In the genomic region with DNA sequence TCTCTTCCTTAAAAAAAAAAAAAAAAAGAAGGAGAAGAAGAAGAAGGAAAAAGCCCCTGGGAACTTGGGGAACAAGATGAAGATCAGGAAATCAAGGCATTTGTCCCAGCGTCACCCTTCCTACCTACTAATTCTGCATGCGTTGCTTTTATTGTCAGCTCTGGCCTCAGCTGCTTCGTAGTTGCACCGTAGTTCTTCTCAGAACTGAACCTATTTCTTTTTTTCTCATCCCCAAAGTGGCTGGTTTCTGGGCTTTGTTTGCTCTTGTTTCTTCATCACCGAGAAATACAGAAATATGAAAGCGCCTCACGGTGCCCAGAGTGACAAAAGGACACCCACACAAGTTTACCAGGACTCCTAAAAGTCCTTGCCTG, we compare ENCODE assay signal across 11 cellular contexts. TPM values are rescaled to one million over a fixed set of nuclear protein-coding genes. Genes with fewer than 3 reads are reported as not detected.
DNase-seq lines count a peak whose midpoint lies in the region; ATAC-seq and TF ChIP-seq lines count a peak whose summit lies in the region.
"Had no signal": no experiment of that assay in that cellular context is flagged by ENCODE, and none has a peak within 500 bp of the region (broad histone marks: within the 10 kb centered on the region; RNA-seq: fewer than 3 reads in every experiment).

No MANE protein-coding gene starts in this region.

- TF ChIP-seq POLR2A in heart left ventricle (IDR thresholded peaks at IDR 0.05), result no peak
- TF ChIP-seq POLR2A in vagina (IDR thresholded peaks at IDR 0.05), result no peak

- H3K4me1 ChIP-seq in right atrium auricular region (no peaks in the 10 kb centered on the region), heart left ventricle (peaks cover 0 to 15% (median 0%) of the 10 kb centered on the region in 12 donors), colonic mucosa (no peaks in the 10 kb centered on the region), muscle layer of colon (ENCODE audit: insufficient read depth, low read length) (no peaks in the 10 kb centered on the region), vagina (no peaks in the 10 kb centered on the region)
- H3K4me1 ChIP-seq: SJCRH30 had no signal

- TF ChIP-seq CTCF in right atrium auricular region (IDR thresholded peaks at IDR 0.05) (no peak), heart left ventricle (IDR thresholded peaks at IDR 0.05) (no peak), colonic mucosa (IDR thresholded peaks at IDR 0.05) (no peak), vagina (IDR thresholded peaks at IDR 0.05) (no peak)

- 22 to 31% (median 26%) methylated on average over 7 of the region's 7 CpGs for WGBS in heart left ventricle, 4 donors

- no peak for DNase-seq in right atrium auricular region (ENCODE audit: low spot score)
- no peak for DNase-seq in heart left ventricle
- DNase-seq in colonic mucosa, result no peak
- no peak for DNase-seq in vagina (ENCODE audit: extremely low spot score in 2 of 2)
- DNase-seq in NCI-H128 (lab: John Stamatoyannopoulos, UW; ENCODE audit: unreplicated experiment), result no peak
- DNase-seq: NCI-H2081 treated with DMSO at 0.1 percent for 48 hours, SJCRH30 had no signal

- H3K27me3 ChIP-seq in right atrium auricular region, result no peaks in the 10 kb centered on the region
- peaks cover 6 to 54% (median 21%) of the 10 kb centered on the region in 9 donors for H3K27me3 ChIP-seq in heart left ventricle
- H3K27me3 ChIP-seq in colonic mucosa, result peaks cover 27% of the 10 kb centered on the region
- peaks cover 0 to 10% of the 10 kb centered on the region in 2 donors for H3K27me3 ChIP-seq in muscle layer of colon (ENCODE audit: control insufficient read depth in 1 of 2, insufficient read depth in 2 of 2, low read length in 2 of 2)
- H3K27me3 ChIP-seq in vagina, result no peaks in the 10 kb centered on the region
- H3K27me3 ChIP-seq: SJCRH30 had no signal

- peaks cover 0 to 8% of the 10 kb centered on the region in 2 donors for H3K9me3 ChIP-seq in right atrium auricular region
- peaks cover 0 to 9% (median 0%) of the 10 kb centered on the region in 12 donors for H3K9me3 ChIP-seq in heart left ventricle
- H3K9me3 ChIP-seq in colonic mucosa, result no peaks in the 10 kb centered on the region
- no peaks in the 10 kb centered on the region for H3K9me3 ChIP-seq in muscle layer of colon (ENCODE audit: low read length)
- no peaks in the 10 kb centered on the region for H3K9me3 ChIP-seq in vagina
- H3K9me3 ChIP-seq: SJCRH30 had no signal

- H3K27ac ChIP-seq in right atrium auricular region, result peak overlapping the region; percentile 85
- no peak overlapping the region for H3K27ac ChIP-seq in heart left ventricle
- no peak overlapping the region for H3K27ac ChIP-seq in colonic mucosa
- H3K27ac ChIP-seq in muscle layer of colon (ENCODE audit: low read depth, low read length), result peak overlapping the region; percentile 61
- H3K27ac ChIP-seq in vagina, result no peak overlapping the region
- H3K27ac ChIP-seq: SJCRH30 had no signal

- H3K9ac ChIP-seq in colonic mucosa (ENCODE audit: low read depth in 2 of 2, low read length in 2 of 2) (no peak overlapping the region), muscle layer of colon (ENCODE audit: low read length) (no peak overlapping the region)

- no peaks in the 10 kb centered on the region for H3K36me3 ChIP-seq in right atrium auricular region
- no peaks in the 10 kb centered on the region for H3K36me3 ChIP-seq in heart left ventricle
- H3K36me3 ChIP-seq in colonic mucosa, result no peaks in the 10 kb centered on the region
- no peaks in the 10 kb centered on the region for H3K36me3 ChIP-seq in muscle layer of colon (ENCODE audit: insufficient read depth, low read length)
- H3K36me3 ChIP-seq in vagina, result no peaks in the 10 kb centered on the region
- H3K36me3 ChIP-seq: SJCRH30 had no signal

- peak overlapping the region; percentile 61 to 62 for H3K4me3 ChIP-seq in right atrium auricular region
- H3K4me3 ChIP-seq in heart left ventricle, result peak overlapping the region in 6 of 12 donors; percentile 23 to 39 (median 32)
- H3K4me3 ChIP-seq in colonic mucosa, result peak overlapping the region; percentile 34
- H3K4me3 ChIP-seq in muscle layer of colon (ENCODE audit: low read depth in 1 of 2, low read length in 2 of 2), result peak overlapping the region; percentile 53 to 62
- H3K4me3 ChIP-seq in vagina, result peak overlapping the region; percentile 29 to 54
- H3K4me3 ChIP-seq: SJCRH30 had no signal

- intact Hi-C loops in heart left ventricle (cut with DNase I), result no loop called here
- intact Hi-C loops in colonic mucosa (cut with DNase I), result no loop called here
- intact Hi-C loops in vagina (cut with DNase I), result no loop called here

- no peak for ATAC-seq in heart left ventricle
- ATAC-seq in GM19328 (IDR thresholded peaks at IDR 0.05; ENCODE audit: unreplicated experiment), result no peak
- ATAC-seq in GM19397 (IDR thresholded peaks at IDR 0.05; ENCODE audit: unreplicated experiment), result no peak
- ATAC-seq: HCT116 had no signal

RNA-seq across cellular contexts. Expression of a gene that starts 0.9 kb away (rescaled TPM):
- total RNA-seq in right atrium auricular region, result 10 to 100 TPM in 1 of 2 donors, 1 to 10 TPM in 1; 2.5 to 20.7 TPM
- total RNA-seq in heart left ventricle, result under 1 TPM in 5 of 9 donors, not detected in 4; 0.07 to 0.75 (median 0.52) TPM
- polyA plus RNA-seq in heart left ventricle, result under 1 TPM in 1 of 2 donors, not detected in 1; 0.06 TPM
- total RNA-seq in colonic mucosa, result 1 to 10 TPM; 1.8 to 2.3 TPM
- total RNA-seq in vagina, result 0.49 TPM
- total RNA-seq: SJCRH30 had no signal

Comparison
In these comparisons a context has a peak if more than half of its experiments do, and no peak if none do; other contexts are left out.
1. H3K27ac ChIP-seq: peak in right atrium auricular region (2 of 2) and muscle layer of colon (single experiment); none in heart left ventricle (0 of 12), colonic mucosa (single experiment) and vagina (single experiment).